14 cellular contexts compared by ENCODE assay signal in genomic region chr7:30613366-30614325, GRCh38. TPM values are rescaled to one million over a fixed set of nuclear protein-coding genes. Genes with fewer than 3 reads are reported as not detected.
DNase-seq lines count a peak whose midpoint lies in the region; ATAC-seq and TF ChIP-seq lines count a peak whose summit lies in the region.
"Had no signal": no experiment of that assay in that cellular context is flagged by ENCODE, and none has a peak within 500 bp of the region (broad histone marks: within the 10 kb centered on the region; RNA-seq: fewer than 3 reads in every experiment).

No MANE protein-coding gene starts in this region.

- no peak for TF ChIP-seq CTCF in AG10803 (conservative IDR thresholded peaks at IDR 0.05; ENCODE audit: low read length)
- no peak for TF ChIP-seq CTCF in mucosa of descending colon (IDR thresholded peaks at IDR 0.05)

- peak overlapping the region; percentile 74 for H3K27ac Mint-ChIP-seq in activated naive CD8-positive, alpha-beta T cell treated with anti-CD3 and anti-CD28 coated beads, Interleukin-2, amount 50 U/mL, for 24 hours
- no peak overlapping the region for H3K27ac Mint-ChIP-seq in stimulated activated memory B cell treated with anti-CD40 and anti-IgM and Interleukin-4, amounts not matched to agents 10 μg/mL and 1 μg/mL and 100 μg/mL, for 72 hours

- intact Hi-C loops in mucosa of descending colon (cut with DNase I, micrococcal nuclease): no loop called here

- H3K9me3 ChIP-seq in mucosa of descending colon: no peaks in the 10 kb centered on the region
- H3K9me3 ChIP-seq: right atrium auricular region had no signal

- H3K4me3 Mint-ChIP-seq in activated naive CD8-positive, alpha-beta T cell treated with anti-CD3 and anti-CD28 coated beads, Interleukin-2, amount 50 U/mL, for 24 hours: no peak overlapping the region
- H3K4me3 Mint-ChIP-seq in stimulated activated memory B cell treated with anti-CD40 and anti-IgM and Interleukin-4, amounts not matched to agents 10 μg/mL and 1 μg/mL and 100 μg/mL, for 72 hours: no peak overlapping the region
- H3K4me3 Mint-ChIP-seq: CD14-positive monocyte had no signal

- no peaks in the 10 kb centered on the region for H3K36me3 ChIP-seq in mucosa of descending colon (ENCODE audit: low read depth)

- H3K9me3 Mint-ChIP-seq in activated naive CD8-positive, alpha-beta T cell treated with anti-CD3 and anti-CD28 coated beads, Interleukin-2, amount 50 U/mL, for 24 hours: no peaks in the 10 kb centered on the region
- no peaks in the 10 kb centered on the region for H3K9me3 Mint-ChIP-seq in stimulated activated memory B cell treated with anti-CD40 and anti-IgM and Interleukin-4, amounts not matched to agents 10 μg/mL and 1 μg/mL and 100 μg/mL, for 72 hours
- H3K9me3 Mint-ChIP-seq: CD14-positive monocyte had no signal

- H3K36me3 Mint-ChIP-seq in activated naive CD8-positive, alpha-beta T cell treated with anti-CD3 and anti-CD28 coated beads, Interleukin-2, amount 50 U/mL, for 24 hours (ENCODE audit: low read depth): peaks cover 85% of the 10 kb centered on the region
- H3K36me3 Mint-ChIP-seq in stimulated activated memory B cell treated with anti-CD40 and anti-IgM and Interleukin-4, amounts not matched to agents 10 μg/mL and 1 μg/mL and 100 μg/mL, for 72 hours: peaks cover 72% of the 10 kb centered on the region

- ATAC-seq in activated naive CD8-positive, alpha-beta T cell treated with anti-CD3 and anti-CD28 coated beads, Interleukin-2, amount 50 U/mL, for 24 hours: no peak
- ATAC-seq in left lobe of liver (peak; percentile 71), mucosa of descending colon (no peak)
- no peak for ATAC-seq in stimulated activated memory B cell treated with anti-CD40 and anti-IgM and Interleukin-4, amounts not matched to agents 10 μg/mL and 1 μg/mL and 100 μg/mL, for 72 hours

- H3K4me1 Mint-ChIP-seq in activated naive CD8-positive, alpha-beta T cell treated with anti-CD3 and anti-CD28 coated beads, Interleukin-2, amount 50 U/mL, for 24 hours: peaks cover 35% of the 10 kb centered on the region
- H3K4me1 Mint-ChIP-seq in stimulated activated memory B cell treated with anti-CD40 and anti-IgM and Interleukin-4, amounts not matched to agents 10 μg/mL and 1 μg/mL and 100 μg/mL, for 72 hours: peaks cover 8% of the 10 kb centered on the region
- H3K4me1 Mint-ChIP-seq: CD14-positive monocyte had no signal

- H3K4me3 ChIP-seq in AG10803 (ENCODE audit: low read length) (no peak overlapping the region), mucosa of descending colon (no peak overlapping the region)
- H3K4me3 ChIP-seq: right atrium auricular region had no signal

- no peaks in the 10 kb centered on the region for H3K4me1 ChIP-seq in mucosa of descending colon (ENCODE audit: low read depth)
- H3K4me1 ChIP-seq: right atrium auricular region had no signal

- H3K27me3 Mint-ChIP-seq in activated naive CD8-positive, alpha-beta T cell treated with anti-CD3 and anti-CD28 coated beads, Interleukin-2, amount 50 U/mL, for 24 hours: no peaks in the 10 kb centered on the region
- no peaks in the 10 kb centered on the region for H3K27me3 Mint-ChIP-seq in stimulated activated memory B cell treated with anti-CD40 and anti-IgM and Interleukin-4, amounts not matched to agents 10 μg/mL and 1 μg/mL and 100 μg/mL, for 72 hours

- peak; percentile 31 for DNase-seq in AG10803 (ENCODE audit: low read depth)
- peak; percentile 11 for DNase-seq in HCEC 1CT
- no peak for DNase-seq in activated naive CD8-positive, alpha-beta T cell treated with anti-CD3 and anti-CD28 coated beads, Interleukin-2, amount 50 U/mL, for 24 hours
- DNase-seq in left lobe of liver (ENCODE audit: low spot score): no peak
- no peak for DNase-seq in stimulated activated naive CD4-positive, alpha-beta T cell (lab: John Stamatoyannopoulos, UW)
- DNase-seq in mucosa of descending colon: no peak
- no peak for DNase-seq in NCI-H524 (lab: John Stamatoyannopoulos, UW)
- DNase-seq: activated CD4-positive, CD25-positive, alpha-beta regulatory T cell treated with anti-CD3 and anti-CD28 coated beads, Interleukin-2, amount 50 U/mL, for 72 hours; NCI-H2107; NK-92 treated with Interleukin-12 subunit alpha and Interleukin-12 subunit beta, amount 100 ng/mL, for 24 hours; substantia nigra had no signal

RNA-seq across cellular contexts. Expression of gene GARS1, which starts 19.0 kb away (rescaled TPM):
- 37.0 TPM for total RNA-seq in left lobe of liver
- 10 to 100 TPM; 46.2 to 68.6 (median 55.0) TPM for total RNA-seq in mucosa of descending colon

Comparison
In these comparisons a context has a peak if more than half of its experiments do, and no peak if none do; other contexts are left out.
1. DNase-seq: peak in AG10803 (single experiment) and HCEC 1CT (single experiment); none in activated naive CD8-positive, alpha-beta T cell treated with anti-CD3 and anti-CD28 coated beads, Interleukin-2, amount 50 U/mL, for 24 hours (single experiment), left lobe of liver (single experiment), stimulated activated naive CD4-positive, alpha-beta T cell (0 of 6), mucosa of descending colon (0 of 3) and NCI-H524 (0 of 2).